Comparison of ENCODE assay signal across 1 cellular context in genomic region chr6:37242042-37242428, GRCh38.
TF ChIP-seq lines count a peak whose summit lies in the region.

No MANE protein-coding gene starts in this region.

TF ChIP-seq in IMR-90, 13 proteins besides CTCF, POLR2A, EP300 and RAD21 (continued from another document):
- no peak for TF ChIP-seq BHLHE40 (IDR thresholded peaks at IDR 0.05; ENCODE audit: low read depth, low read length)
- TF ChIP-seq MAFK (IDR thresholded peaks at IDR 0.05; ENCODE audit: low read depth, low read length), result no peak
- TF ChIP-seq CEBPB (IDR thresholded peaks at IDR 0.05; ENCODE audit: low read depth, low read length), result no peak
- no peak for TF ChIP-seq MXI1 (IDR thresholded peaks at IDR 0.05; ENCODE audit: borderline replicate concordance, low read depth, low read length)
